ENCODE assay signal across 11 cellular contexts in genomic region chr4:69250884-69251283, GRCh38. TPM values are rescaled to one million over a fixed set of nuclear protein-coding genes. Genes with fewer than 3 reads are reported as not detected.
"Had no signal": no experiment of that assay in that cellular context is flagged by ENCODE, and none has a peak within 500 bp of the region (broad histone marks: within the 10 kb centered on the region; RNA-seq: fewer than 3 reads in every experiment).

No MANE protein-coding gene starts in this region.

RNA-seq across cellular contexts. Expression of gene UGT2B28, which starts 29.4 kb away (rescaled TPM):
- total RNA-seq: OCI-LY7, PC-3, PC-9, Peyer's patch, Right ventricle myocardium inferior, Right ventricle myocardium superior, RPMI7951, SJCRH30, SJSA1, SK-MEL-5 had no signal
- polyA plus RNA-seq: SK-N-SH had no signal

RNA-seq across cellular contexts. Expression of gene UGT2B11, which starts 36.3 kb away (rescaled TPM):
- total RNA-seq: OCI-LY7, PC-3, PC-9, Peyer's patch, Right ventricle myocardium inferior, Right ventricle myocardium superior, RPMI7951, SJCRH30, SJSA1, SK-MEL-5 had no signal
- polyA plus RNA-seq: SK-N-SH had no signal
